1 cellular context compared by ENCODE assay signal in the genomic region with DNA sequence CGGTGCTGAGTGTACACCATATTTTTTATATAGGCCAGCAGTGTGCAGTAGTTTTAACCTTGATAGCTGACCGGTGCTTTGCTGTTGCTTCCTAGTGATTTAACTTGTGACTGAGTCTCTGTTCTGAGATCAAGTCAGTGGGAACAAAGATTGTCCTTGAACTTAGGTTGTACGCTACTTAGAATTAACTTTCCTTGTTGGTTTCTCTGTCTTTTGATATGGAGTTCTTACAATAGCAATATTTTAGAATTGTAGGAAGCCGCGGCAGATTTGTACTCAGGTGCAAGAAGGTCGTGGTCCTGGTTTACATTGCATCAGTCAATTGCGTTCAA.
A peak's percentile ranks its signal among the peaks of the same experiment; 100 is the strongest.
TF ChIP-seq lines count a peak whose summit lies in the region.

No MANE protein-coding gene starts in this region.

TF ChIP-seq in A549, 52 proteins besides CTCF, POLR2A, EP300 and RAD21 (continued from another document):
- TF ChIP-seq ESRRA (IDR thresholded peaks at IDR 0.05; ENCODE audit: borderline replicate concordance, low read length) (no peak), ZNF302 (CRISPR knock-in tag; IDR thresholded peaks at IDR 0.05) (no peak), FOXS1 (CRISPR knock-in tag; IDR thresholded peaks at IDR 0.05) (no peak), HOXA7 (CRISPR knock-in tag; IDR thresholded peaks at IDR 0.05) (0 out of 2 replicates have a peak, but pooled peaks have one; percentile 55)
- TF ChIP-seq, protein P1, sequence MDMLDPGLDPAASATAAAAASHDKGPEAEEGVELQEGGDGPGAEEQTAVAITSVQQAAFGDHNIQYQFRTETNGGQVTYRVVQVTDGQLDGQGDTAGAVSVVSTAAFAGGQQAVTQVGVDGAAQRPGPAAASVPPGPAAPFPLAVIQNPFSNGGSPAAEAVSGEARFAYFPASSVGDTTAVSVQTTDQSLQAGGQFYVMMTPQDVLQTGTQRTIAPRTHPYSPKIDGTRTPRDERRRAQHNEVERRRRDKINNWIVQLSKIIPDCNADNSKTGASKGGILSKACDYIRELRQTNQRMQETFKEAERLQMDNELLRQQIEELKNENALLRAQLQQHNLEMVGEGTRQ (IDR thresholded peaks at IDR 0.05) = no peak
- TF ChIP-seq, protein P2, sequence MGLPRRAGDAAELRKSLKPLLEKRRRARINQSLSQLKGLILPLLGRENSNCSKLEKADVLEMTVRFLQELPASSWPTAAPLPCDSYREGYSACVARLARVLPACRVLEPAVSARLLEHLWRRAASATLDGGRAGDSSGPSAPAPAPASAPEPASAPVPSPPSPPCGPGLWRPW (IDR thresholded peaks at IDR 0.05) = no peak
